ENCODE assay signal across 18 cellular contexts in the genomic region with DNA sequence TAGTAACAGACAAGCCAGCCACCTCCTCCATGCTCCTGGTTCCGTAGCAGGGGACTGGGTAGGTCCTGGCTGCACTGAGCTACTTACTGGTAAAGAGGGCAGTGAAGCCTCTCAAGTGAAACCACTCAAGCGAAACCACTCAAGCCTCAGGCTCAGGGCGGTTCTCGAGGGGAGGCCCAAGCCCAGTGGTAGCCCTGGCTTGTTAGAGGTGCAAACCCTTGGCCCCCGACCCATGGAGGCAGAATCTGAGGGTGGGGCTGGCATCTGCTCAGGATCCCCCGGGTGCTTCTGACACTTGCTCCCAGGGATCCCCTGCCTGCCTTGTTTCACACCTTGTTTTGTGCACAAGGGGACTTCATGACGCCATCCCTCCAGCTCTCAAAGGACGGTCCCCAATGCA.
"Had no signal": no experiment of that assay in that cellular context is flagged by ENCODE, and none has a peak within 500 bp of the region (broad histone marks: within the 10 kb centered on the region; RNA-seq: fewer than 3 reads in every experiment).

No MANE protein-coding gene starts in this region.

- ATAC-seq: activated CD4-positive, CD25-positive, alpha-beta regulatory T cell treated with anti-CD3 and anti-CD28 coated beads, Interleukin-2, amount 50 U/mL, for 24 hours; activated naive CD8-positive, alpha-beta T cell treated with anti-CD3 and anti-CD28 coated beads, Interleukin-2, amount 50 U/mL, for 24 hours; activated T-helper 17 cell treated with anti-CD3 and anti-CD28 coated beads, Interleukin-2, amount 50 U/mL, for 72 hours; pancreas had no signal

- H3K9me3 Mint-ChIP-seq: activated naive CD8-positive, alpha-beta T cell treated with anti-CD3 and anti-CD28 coated beads, Interleukin-2, amount 50 U/mL, for 24 hours; activated T-helper 17 cell treated with anti-CD3 and anti-CD28 coated beads, Interleukin-2, amount 50 U/mL, for 72 hours; dendritic cell treated with granulocyte-macrophage colony-stimulating factor and Interleukin-4, amounts not matched to agents 40 ng/mL and 50 ng/mL, for 4 days had no signal

- H3K9me3 ChIP-seq: pancreas, sigmoid colon, uterus had no signal

- H3K27ac Mint-ChIP-seq: activated naive CD8-positive, alpha-beta T cell treated with anti-CD3 and anti-CD28 coated beads, Interleukin-2, amount 50 U/mL, for 24 hours; activated T-helper 17 cell treated with anti-CD3 and anti-CD28 coated beads, Interleukin-2, amount 50 U/mL, for 72 hours; dendritic cell treated with granulocyte-macrophage colony-stimulating factor and Interleukin-4, amounts not matched to agents 40 ng/mL and 50 ng/mL, for 4 days had no signal

- DNase-seq: activated naive CD4-positive, alpha-beta T cell treated with Interleukin-2 at 50 U/mL for 16 hours; activated naive CD8-positive, alpha-beta T cell treated with anti-CD3 and anti-CD28 coated beads, Interleukin-2, amount 50 U/mL, for 24 hours; activated T-cell treated with anti-CD3 and anti-CD28 coated beads for 4 hours; cerebellar nuclear complex; effector memory CD4-positive, alpha-beta T cell; foreskin fibroblast; hypothalamus; kidney glomerular epithelial cell; midbrain; sigmoid colon; stimulated activated CD4-positive, alpha-beta T cell treated with anti-CD3 and anti-CD28 coated beads, Interleukin-12 subunit alpha, Interleukin-12 subunit beta, amount 100 ng/mL, for 4 hours; stimulated activated CD4-positive, alpha-beta T cell treated with anti-CD3 and anti-CD28 coated beads, Interleukin-2, amount 100 ng/mL, for 24 hours; T-helper 9 cell; uterus had no signal

- H3K4me1 ChIP-seq: pancreas, sigmoid colon, uterus had no signal

- FAIRE-seq: pancreas had no signal

- H3K4me3 ChIP-seq: pancreas, sigmoid colon, uterus had no signal

- H3K4me3 Mint-ChIP-seq: activated naive CD8-positive, alpha-beta T cell treated with anti-CD3 and anti-CD28 coated beads, Interleukin-2, amount 50 U/mL, for 24 hours; activated T-helper 17 cell treated with anti-CD3 and anti-CD28 coated beads, Interleukin-2, amount 50 U/mL, for 72 hours; dendritic cell treated with granulocyte-macrophage colony-stimulating factor and Interleukin-4, amounts not matched to agents 40 ng/mL and 50 ng/mL, for 4 days had no signal

- H3K36me3 ChIP-seq: pancreas, sigmoid colon, uterus had no signal

- H3K27ac ChIP-seq: pancreas, sigmoid colon, uterus had no signal

- H3K4me1 Mint-ChIP-seq: activated naive CD8-positive, alpha-beta T cell treated with anti-CD3 and anti-CD28 coated beads, Interleukin-2, amount 50 U/mL, for 24 hours; activated T-helper 17 cell treated with anti-CD3 and anti-CD28 coated beads, Interleukin-2, amount 50 U/mL, for 72 hours had no signal

- H3K27me3 ChIP-seq: pancreas, uterus had no signal
